In the genomic region with DNA sequence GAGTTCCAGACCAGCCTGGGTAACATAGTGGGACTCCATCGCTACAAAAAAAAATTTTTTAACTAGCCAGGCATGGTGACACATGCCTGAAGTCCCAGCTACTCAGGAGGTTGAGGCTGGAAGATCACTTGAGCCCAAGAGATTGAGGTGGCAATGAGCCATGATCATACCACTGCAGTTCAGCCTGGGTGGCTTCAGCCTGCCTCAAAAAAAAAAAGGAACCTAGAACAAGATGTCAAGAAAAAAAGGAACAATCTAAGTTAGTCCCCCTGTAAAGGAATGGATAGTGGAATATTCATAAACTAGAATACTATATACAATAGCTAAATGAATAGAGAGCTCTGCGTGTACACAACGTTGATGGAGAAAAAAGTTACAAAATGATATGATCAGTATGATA, we compare ENCODE assay signal across 22 cellular contexts. TPM values are rescaled to one million over a fixed set of nuclear protein-coding genes. Genes with fewer than 3 reads are reported as not detected.
DNase-seq lines count a peak whose midpoint lies in the region; ATAC-seq, FAIRE-seq and TF ChIP-seq lines count a peak whose summit lies in the region.
"Had no signal": no experiment of that assay in that cellular context is flagged by ENCODE, and none has a peak within 500 bp of the region (broad histone marks: within the 10 kb centered on the region; RNA-seq: fewer than 3 reads in every experiment).

No MANE protein-coding gene starts in this region.

- no peak overlapping the region for H3K4me2 ChIP-seq in GM12878 (ENCODE audit: control insufficient read depth, insufficient read depth)
- H3K4me2 ChIP-seq: BLaER1 had no signal

- CTCF ChIA-PET in HEK293 (lab: Yijun Ruan, JAX): interaction anchor here (0.5 to 2.9 kb wide), 13 partner anchors 11 to 987 kb away, joined by 3 to 18 read pairs (median 4); no protein-coding TSS in a partner anchor
- CTCF ChIA-PET in GM12878 (lab: Yijun Ruan, JAX): interaction anchor here (0.6 to 2.9 kb wide), 15 partner anchors 13 to 321 kb away, joined by 3 to 23 read pairs (median 4); no protein-coding TSS in a partner anchor

- POLR2A ChIA-PET in HEK293 (lab: Yijun Ruan, JAX): interaction anchor here (1.0 kb wide), 1 partner anchor 14 kb away, joined by 4 read pairs; a partner anchor contains a TSS
- POLR2A ChIA-PET in GM12878 (lab: Charles Lee): interaction anchor here (1.0 kb wide), 1 partner anchor 9 kb away, joined by 3 read pairs; no protein-coding TSS in a partner anchor

- H3K9ac ChIP-seq in GM12878 (ENCODE audit: control insufficient read depth, insufficient read depth, low read length): no peak overlapping the region
- H3K9ac ChIP-seq: BLaER1 had no signal

- H3K27ac ChIP-seq in HEK293 (ENCODE audit: extremely low read depth, low read depth, low read length) (no peak overlapping the region), GM12878 (ENCODE audit: control insufficient read depth, insufficient read depth) (no peak overlapping the region)
- H3K27ac ChIP-seq: 22Rv1, BLaER1 had no signal

- TF ChIP-seq POLR2A in NB4 (IDR thresholded peaks at IDR 0.05; ENCODE audit: extremely low read depth, insufficient read length) (no peak), GM12878 (IDR thresholded peaks at IDR 0.05; ENCODE audit: low read depth, low read length) (no peak)

- BruUV-seq in GM12878 (replicated peaks; lab: Mats Ljungman, UMichigan): no TSS peak

- H3K4me3 ChIP-seq in HEK293 (ENCODE audit: low read depth, low read length) (no peak overlapping the region), NB4 (ENCODE audit: low read depth, low read length) (no peak overlapping the region), GM12878 (no peak overlapping the region)
- H3K4me3 ChIP-seq: BLaER1 had no signal

- intact Hi-C loops in GM12878 (cut with micrococcal nuclease; ENCODE audit: unreplicated experiment) (no loop called here), left colon (cut with DNase I, micrococcal nuclease) (no loop called here)

- SMC1A ChIA-PET in GM12878 (lab: Charles Lee; ENCODE audit: uncharacterized antibody, unreplicated experiment): interaction anchor here (0.7 to 2.1 kb wide), 16 partner anchors 8 to 321 kb away, joined by 3 to 11 read pairs (median 4); no protein-coding TSS in a partner anchor

- H3K9me3 ChIP-seq in HEK293 (ENCODE audit: control insufficient read depth, insufficient read depth, low read depth, low read length) (no peaks in the 10 kb centered on the region), GM12878 (replicated peaks; ENCODE audit: control insufficient read depth, insufficient read depth, low read length) (no peaks in the 10 kb centered on the region; the same call in 2 of the 3 replicates)

- peak; percentile 62 for FAIRE-seq in GM12878 (lab: Jason Lieb, UNC)
- FAIRE-seq: GM19239, H1 had no signal

- RAD21 ChIA-PET in GM12878 (lab: Charles Lee; ENCODE audit: unreplicated experiment): interaction anchor here (0.9 to 1.7 kb wide), 9 partner anchors 14 to 321 kb away, joined by 3 to 6 read pairs (median 3); a partner anchor contains a TSS

- H3K79me2 ChIP-seq in GM12878 (ENCODE audit: control insufficient read depth, insufficient read depth, low read length): no peaks in the 10 kb centered on the region

- peaks cover 18 to 45% of the 10 kb centered on the region in 2 experiments for H3K36me3 ChIP-seq in HEK293 (ENCODE audit: control insufficient read depth in 2 of 2, insufficient read depth in 1 of 2, low read length in 2 of 2)
- no peaks in the 10 kb centered on the region; a peak in 1 of 4 replicates for H3K36me3 ChIP-seq in GM12878 (ENCODE audit: control insufficient read depth in 2 of 2, insufficient read depth in 2 of 2, low read length in 1 of 2)

- in situ Hi-C loops in GM12878 (cut with MboI): no loop called here

- TF ChIP-seq EP300 in GM12878 (IDR thresholded peaks at IDR 0.05; ENCODE audit: borderline replicate concordance in 1 of 2, control insufficient read depth in 1 of 2, low read depth in 2 of 2, low read length in 2 of 2): no peak

- no peaks in the 10 kb centered on the region for H3K27me3 ChIP-seq in GM12878 (replicated peaks in 1 of 2; ENCODE audit: control insufficient read depth in 2 of 2, insufficient read depth in 2 of 2, low read length in 1 of 2)
- H3K27me3 ChIP-seq: BLaER1 had no signal

- TF ChIP-seq CTCF in HEK293 (tag by site-specific recombination; IDR thresholded peaks at IDR 0.05) (no peak), NB4 (IDR thresholded peaks at IDR 0.05; ENCODE audit: low read depth, low read length) (no peak), GM12878 (IDR thresholded peaks at IDR 0.05 in 2 of 3, conservative IDR thresholded peaks at IDR 0.05 in 1 of 3; ENCODE audit: control insufficient read depth in 2 of 3, extremely low read depth in 1 of 3, insufficient read depth in 1 of 3, low read depth in 3 of 3, low read length in 3 of 3) (no peak)

- no peak overlapping the region for H2AFZ ChIP-seq in GM12878 (ENCODE audit: control insufficient read depth, low read depth, low read length)

- no peak for TF ChIP-seq RAD21 in GM12878 (IDR thresholded peaks at IDR 0.05; ENCODE audit: insufficient read depth, low read depth, low read length)

- 97% methylated on average over 3 of the region's 3 CpGs for WGBS in GM12878 (ENCODE audit: insufficient coverage, insufficient replicate concordance, low lambda C conversion rate, missing lambda C conversion rate)

- H4K20me1 ChIP-seq in GM12878 (ENCODE audit: control insufficient read depth, insufficient read depth): no peaks in the 10 kb centered on the region
- H4K20me1 ChIP-seq: BLaER1 had no signal

- no peak for ATAC-seq in GM12878
- no peak for ATAC-seq in GM21447 (IDR thresholded peaks at IDR 0.05; ENCODE audit: unreplicated experiment)
- ATAC-seq in left colon: no peak
- ATAC-seq: CD8-positive, alpha-beta T cell had no signal

- peak; percentile 48 for DNase-seq in SIG-M5 treated with dmso at 0.1 percent for 504 hours (lab: John Stamatoyannopoulos, UW; ENCODE audit: unreplicated experiment)
- DNase-seq in SIG-M5 (lab: John Stamatoyannopoulos, UW): no peak
- peak; percentile 32 for DNase-seq in NB4 (ENCODE audit: low read depth)
- DNase-seq in GM12878 (ENCODE audit: low read depth, low spot score): no peak
- no peak for DNase-seq in activated naive CD4-positive, alpha-beta T cell treated with Interleukin-2 at 50 U/mL for 16 hours
- DNase-seq in left colon: no peak
- DNase-seq: ACHN; CD8-positive, alpha-beta T cell; DMS153; MM.1S; NCI-H1417; NCI-H187; NCI-H446; NCI-H526; RPMI8226; SHP77 treated with DMSO at 0.1 percent for 48 hours had no signal

- H3K4me1 ChIP-seq in HEK293 (ENCODE audit: control insufficient read depth, insufficient read depth, low read length) (no peaks in the 10 kb centered on the region), GM12878 (ENCODE audit: control insufficient read depth, insufficient read depth, low read length) (peaks cover 10% of the 10 kb centered on the region; the same call in 1 of the 2 replicates)
- H3K4me1 ChIP-seq: BLaER1 had no signal

TF ChIP-seq in HEK293, 187 proteins besides CTCF, POLR2A, EP300 and RAD21 (continues in another document):
- no peak for TF ChIP-seq KLF7 (tag by site-specific recombination; IDR thresholded peaks at IDR 0.05; ENCODE audit: borderline replicate concordance)

TF ChIP-seq in GM12878, 131 proteins besides CTCF, POLR2A, EP300 and RAD21:
- no peak for TF ChIP-seq FOXK2 (IDR thresholded peaks at IDR 0.05)
- no peak for TF ChIP-seq RUNX3 (IDR thresholded peaks at IDR 0.05; ENCODE audit: low read length)

RNA-seq across cellular contexts. Expression of a gene that starts 14.4 kb away (rescaled TPM):
- total RNA-seq in GM12878 (2013; cell fraction: nucleolus; rRNA removed): 97.5 and 114 TPM in 2 replicates
- total RNA-seq in GM12878 (2014; rRNA removed) (41.9 and 46.9 TPM in 2 replicates), GM12878 (2014; rRNA removed; fragmentation: Illumina TruSeq; extraction: Trizol) (37.5 and 40.2 TPM in 2 replicates), GM12878 (2021) (38.3 and 41.6 TPM in 2 replicates), left colon (10 to 100 TPM; 17.9 to 21.9 TPM)
- polyA plus RNA-seq in GM12878 (2011; ENCODE audit: low read depth): 11.3 TPM
- polyA plus RNA-seq in GM12878 (2011; rRNA removed) (46.4 and 68.5 TPM in 2 replicates), GM12878 (2014; fragmentation: Illumina TruSeq; extraction: Trizol) (36.7 TPM in 2 replicates), GM12878 (2014; fragmentation: Nextera tagmentation; extraction: Ambion mirVana) (10 to 100 TPM; 46.5 to 67.2 TPM), GM12878 (2014; rRNA removed) (34.5 and 43.6 TPM in 2 replicates), GM12878 (2016; fragmentation: Nextera tagmentation; extraction: Ambion mirVana) (10 to 100 TPM; 72.3 to 74.2 TPM)
- polyA plus RNA-seq in GM12878 (2011; cell fraction: cytosol; rRNA removed): 35.9 and 46.6 TPM in 2 replicates
- 25.8 and 25.9 TPM in 2 replicates for polyA plus RNA-seq in GM12878 (2011; cell fraction: nucleus; rRNA removed)
- polyA plus RNA-seq in GM12878 (2012): 15.8 and 17.9 TPM in 2 replicates
- 20.3 and 27.5 TPM in 2 replicates for polyA minus RNA-seq in GM12878 (2011; rRNA and poly(A)+ RNA removed)
- polyA minus RNA-seq in GM12878 (2011; cell fraction: cytosol; rRNA and poly(A)+ RNA removed): 5.1 and 13.8 TPM in 2 replicates
- 27.0 and 42.8 TPM in 2 replicates for polyA minus RNA-seq in GM12878 (2011; cell fraction: nucleus; rRNA and poly(A)+ RNA removed)

RNA-seq across cellular contexts. Expression of a gene that starts 14.5 kb away (rescaled TPM):
- total RNA-seq in GM12878 (2013; cell fraction: nucleolus; rRNA removed): 38.0 and 48.8 TPM in 2 replicates
- 15.5 and 21.7 TPM in 2 replicates for total RNA-seq in GM12878 (2014; rRNA removed)
- total RNA-seq in GM12878 (2014; rRNA removed; fragmentation: Illumina TruSeq; extraction: Trizol): 20.7 and 21.0 TPM in 2 replicates
- 17.1 and 18.2 TPM in 2 replicates for total RNA-seq in GM12878 (2021)
- 11.4 TPM for polyA plus RNA-seq in GM12878 (2011; ENCODE audit: low read depth)
- 24.5 and 40.9 TPM in 2 replicates for polyA plus RNA-seq in GM12878 (2011; rRNA removed)
- polyA plus RNA-seq in GM12878 (2011; cell fraction: cytosol; rRNA removed): 10.7 and 12.3 TPM in 2 replicates
- 8.2 and 9.9 TPM in 2 replicates for polyA plus RNA-seq in GM12878 (2011; cell fraction: nucleus; rRNA removed)
- polyA plus RNA-seq in GM12878 (2012): 10.6 and 12.7 TPM in 2 replicates
- polyA plus RNA-seq in GM12878 (2014; fragmentation: Illumina TruSeq; extraction: Trizol): 17.8 and 20.2 TPM in 2 replicates
- 10 to 100 TPM; 34.0 to 40.0 TPM for polyA plus RNA-seq in GM12878 (2014; fragmentation: Nextera tagmentation; extraction: Ambion mirVana)
- 14.8 and 15.9 TPM in 2 replicates for polyA plus RNA-seq in GM12878 (2014; rRNA removed)
- polyA plus RNA-seq in GM12878 (2016; fragmentation: Nextera tagmentation; extraction: Ambion mirVana): 10 to 100 TPM; 28.0 to 32.7 TPM
- polyA minus RNA-seq in GM12878 (2011; rRNA and poly(A)+ RNA removed): 16.9 and 22.8 TPM in 2 replicates
- polyA minus RNA-seq in GM12878 (2011; cell fraction: cytosol; rRNA and poly(A)+ RNA removed): 5.9 TPM in 2 replicates
- polyA minus RNA-seq in GM12878 (2011; cell fraction: nucleus; rRNA and poly(A)+ RNA removed): 7.5 and 9.2 TPM in 2 replicates
- total RNA-seq in left colon: 10 to 100 TPM; 10.3 to 10.4 TPM

Comparison
In these comparisons a context has a peak if more than half of its experiments do, and no peak if none do; other contexts are left out.
1. DNase-seq: peak in SIG-M5 treated with dmso at 0.1 percent for 504 hours (single experiment) and NB4 (single experiment); none in SIG-M5 (single experiment), GM12878 (single experiment), activated naive CD4-positive, alpha-beta T cell treated with Interleukin-2 at 50 U/mL for 16 hours (single experiment) and left colon (0 of 2).